In the genomic region with DNA sequence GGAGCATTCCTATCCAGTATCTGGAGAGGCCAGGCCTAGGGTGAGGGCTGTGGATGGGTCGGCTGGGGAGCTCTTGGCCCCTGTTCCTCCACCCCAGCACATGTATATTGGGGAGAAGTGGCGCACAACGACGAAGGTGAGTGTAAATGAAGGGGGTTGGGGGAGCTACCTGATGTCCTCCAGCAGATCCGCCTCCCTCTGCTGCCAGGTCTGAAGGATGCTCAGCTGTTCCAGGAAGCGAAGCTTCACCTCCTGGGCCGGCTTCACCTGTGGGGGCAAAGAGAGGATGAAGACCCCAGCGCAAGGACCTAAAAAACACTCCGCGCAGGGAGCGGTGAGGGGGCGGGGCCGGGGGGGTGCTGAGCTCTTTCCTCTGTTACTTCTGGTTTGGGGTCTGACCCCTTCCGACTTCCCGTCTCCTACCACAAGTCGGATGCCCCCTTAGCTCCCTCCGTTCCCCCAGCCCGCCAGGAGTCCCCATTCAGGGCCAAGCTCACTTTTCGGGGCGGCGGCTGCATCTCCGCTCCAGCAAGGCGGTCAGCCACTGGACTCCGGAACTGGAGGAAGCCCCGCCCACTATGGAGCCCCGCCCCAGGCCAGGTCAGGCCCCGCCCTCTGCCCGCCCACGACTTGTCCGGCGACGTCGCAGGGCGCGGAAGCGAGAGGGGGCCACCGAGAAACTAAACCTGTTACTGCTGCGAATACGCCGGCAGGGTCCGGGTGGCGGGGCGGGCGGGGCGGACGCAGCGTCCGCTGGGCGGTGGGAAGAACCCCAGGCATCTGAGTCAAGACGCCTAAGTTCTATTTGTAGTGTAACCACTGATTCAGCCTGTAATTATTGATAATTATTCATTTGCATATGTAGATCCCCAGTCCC, we compare ENCODE assay signal across 8 cellular contexts. TPM values are rescaled to one million over a fixed set of nuclear protein-coding genes. Genes with fewer than 3 reads are reported as not detected.
A peak's percentile ranks its signal among the peaks of the same experiment; 100 is the strongest.
DNase-seq lines count a peak whose midpoint lies in the region; ATAC-seq and FAIRE-seq lines count a peak whose summit lies in the region.

Gene FCHSD1, minus strand, starts transcription at position 568 of the 877 bp plus-strand sequence. Its CDS starts 50 bp downstream, at position 518.

- intact Hi-C loops in CD4-positive, alpha-beta memory T cell (cut with micrococcal nuclease), result loop anchor here (1.0 kb wide), 1 partner anchor 15 kb away; the partner anchor contains the start of genes HDAC3 and RELL2

- ATAC-seq in GM19395 (IDR thresholded peaks at IDR 0.05; ENCODE audit: unreplicated experiment) (peak; percentile 95), HG03520 (IDR thresholded peaks at IDR 0.05; ENCODE audit: unreplicated experiment) (peak; percentile 87)

- CTCF ChIA-PET in CD4-positive, alpha-beta memory T cell (lab: Charles Lee; ENCODE audit: partially characterized antibody), result interaction anchor here (0.5 to 3.2 kb wide), 14 partner anchors 12 to 360 kb away, joined by 3 to 15 read pairs (median 5); partner anchors contain the start of genes DIAPH1, HDAC3 and RELL2

- H3K4me1 Mint-ChIP-seq in CD4-positive, alpha-beta memory T cell, result peaks cover 27 to 49% (median 38%) of the 10 kb centered on the region in 4 donors

- H3K27ac ChIP-seq in CD4-positive, alpha-beta memory T cell (ENCODE audit: low read depth, low read length), result peak within 1 kb of the TSS; percentile 50
- no peak within 1 kb of the TSS for H3K27ac ChIP-seq in subcutaneous abdominal adipose tissue (ENCODE audit: low read depth, low read length)

- H3K27me3 Mint-ChIP-seq in CD4-positive, alpha-beta memory T cell, result no peaks in the 10 kb centered on the region

- peak within 1 kb of the TSS in 4 of 5 donors; percentile 22 to 67 (median 56) for H3K9ac ChIP-seq in subcutaneous abdominal adipose tissue (ENCODE audit: low read length in 5 of 5)

- peaks cover 29% of the 10 kb centered on the region for H3K4me1 ChIP-seq in CD4-positive, alpha-beta memory T cell (ENCODE audit: insufficient read depth, low read length)
- H3K4me1 ChIP-seq in subcutaneous abdominal adipose tissue (ENCODE audit: control insufficient read depth in 5 of 5, insufficient read depth in 5 of 5, low read length in 5 of 5), result peaks cover 0 to 15% (median 12%) of the 10 kb centered on the region in 5 donors

- H3K27me3 ChIP-seq in CD4-positive, alpha-beta memory T cell (ENCODE audit: insufficient read depth, low read length), result no peaks in the 10 kb centered on the region
- no peaks in the 10 kb centered on the region for H3K27me3 ChIP-seq in subcutaneous abdominal adipose tissue (ENCODE audit: control insufficient read depth in 5 of 5, insufficient read depth in 4 of 5, low read length in 5 of 5)

- DNase-seq in CD4-positive, alpha-beta memory T cell, result peak; percentile 75 to 81 (median 76)
- DNase-seq in RPMI8226 (peak; percentile 80), activated gamma-delta T cell treated with Interleukin-2 at 50 U/mL for 16 hours (peak; percentile 79), frontal cortex (ENCODE audit: low spot score in 2 of 2) (peak; percentile 89 to 99), non-pigmented ciliary epithelial cell (ENCODE audit: low read depth) (peak; percentile 31)

- peaks cover 19 to 28% of the 10 kb centered on the region in 2 donors for H3K36me3 Mint-ChIP-seq in CD4-positive, alpha-beta memory T cell

- FAIRE-seq in frontal cortex (lab: Jason Lieb, UNC), result no peak

- H3K9me3 ChIP-seq in CD4-positive, alpha-beta memory T cell (ENCODE audit: control insufficient read depth in 1 of 2, low read length in 2 of 2), result no peaks in the 10 kb centered on the region
- no peaks in the 10 kb centered on the region for H3K9me3 ChIP-seq in subcutaneous abdominal adipose tissue (ENCODE audit: control insufficient read depth in 5 of 5, low read length in 5 of 5)

- peak within 1 kb of the TSS; percentile 87 to 96 (median 93) for H3K4me3 Mint-ChIP-seq in CD4-positive, alpha-beta memory T cell

- H3K27ac Mint-ChIP-seq in CD4-positive, alpha-beta memory T cell, result peak within 1 kb of the TSS; percentile 86 to 97 (median 94)

- peaks cover 13% of the 10 kb centered on the region for H3K36me3 ChIP-seq in CD4-positive, alpha-beta memory T cell (ENCODE audit: insufficient read depth, low read length)
- peaks cover 0 to 37% (median 21%) of the 10 kb centered on the region in 5 donors for H3K36me3 ChIP-seq in subcutaneous abdominal adipose tissue (ENCODE audit: control insufficient read depth in 5 of 5, insufficient read depth in 5 of 5, low read length in 5 of 5)

- H3K4me3 ChIP-seq in CD4-positive, alpha-beta memory T cell (ENCODE audit: low read length in 2 of 2), result peak within 1 kb of the TSS; percentile 42 to 74
- peak within 1 kb of the TSS; percentile 71 to 80 (median 77) for H3K4me3 ChIP-seq in subcutaneous abdominal adipose tissue (ENCODE audit: low read depth in 1 of 5, low read length in 5 of 5)

- POLR2A ChIA-PET in CD4-positive, alpha-beta memory T cell (lab: Charles Lee; ENCODE audit: partially characterized antibody), result interaction anchor here (0.7 to 3.1 kb wide), 20 partner anchors 9 to 445 kb away, joined by 3 to 55 read pairs (median 6); partner anchors contain the start of genes ARAP3, DELE1, DIAPH1 and GNPDA1

- no peaks in the 10 kb centered on the region for H3K9me3 Mint-ChIP-seq in CD4-positive, alpha-beta memory T cell

RNA-seq across cellular contexts. Expression of gene FCHSD1, which starts in this region (rescaled TPM):
- 100 to 1,000 TPM; 106 to 110 TPM for total RNA-seq in CD4-positive, alpha-beta memory T cell
- polyA plus RNA-seq in CD4-positive, alpha-beta memory T cell, result 1 to 10 TPM; 7.1 to 9.9 TPM
- total RNA-seq in frontal cortex, result 0.82 TPM

Comparison
In these comparisons a context has a peak if more than half of its experiments do, and no peak if none do; other contexts are left out.
1. RNA of gene FCHSD1 (total RNA-seq): 106 to 110 TPM in CD4-positive, alpha-beta memory T cell; 0.82 TPM in frontal cortex (single experiment); every median in the first group is over 10 times any median in the second.
2. Peak in DNase-seq in frontal cortex; RNA of the gene not detected or under 1 TPM.
3. DNase-seq: peak in every context shown above with its lines; median percentile 94 in frontal cortex; 80 in RPMI8226; 79 in activated gamma-delta T cell treated with Interleukin-2 at 50 U/mL for 16 hours; 76 in CD4-positive, alpha-beta memory T cell; 31 in non-pigmented ciliary epithelial cell.